ENCODE assay signal across 17 cellular contexts in the genomic region with DNA sequence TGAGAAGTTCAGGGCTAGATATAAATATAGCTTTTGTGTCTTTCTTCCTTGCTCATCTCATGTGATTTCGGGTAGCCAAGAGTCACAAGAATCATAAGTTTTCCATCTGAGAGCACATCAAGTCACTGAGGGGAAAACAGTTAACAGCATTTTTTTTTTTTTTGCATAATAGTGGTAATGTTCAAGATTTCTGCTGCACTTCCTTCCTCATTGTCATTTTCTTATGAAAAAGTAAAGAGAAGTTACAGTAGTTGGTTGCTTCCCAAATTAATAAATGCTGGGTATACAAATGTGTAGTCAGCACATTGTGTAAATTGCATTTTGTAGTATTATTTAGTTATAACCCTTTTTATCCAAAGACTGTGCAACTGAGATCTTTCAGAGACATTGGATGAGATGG.
DNase-seq lines count a peak whose midpoint lies in the region; ATAC-seq and TF ChIP-seq lines count a peak whose summit lies in the region.
"Had no signal": no experiment of that assay in that cellular context is flagged by ENCODE, and none has a peak within 500 bp of the region (broad histone marks: within the 10 kb centered on the region; RNA-seq: fewer than 3 reads in every experiment).

No MANE protein-coding gene starts in this region.

- no peak overlapping the region for H3K4me3 ChIP-seq in osteoblast (ENCODE audit: insufficient read depth, low read length)
- H3K4me3 ChIP-seq: GM12878 had no signal

- H3K27ac ChIP-seq in caudate nucleus (ENCODE audit: low read depth, low read length) (peak overlapping the region; percentile 88), osteoblast (ENCODE audit: low read depth, low read length) (peak overlapping the region; percentile 69)
- H3K27ac ChIP-seq: foreskin keratinocyte, RWPE1 had no signal

- H3K79me2 ChIP-seq in osteoblast (ENCODE audit: insufficient read depth, low read length): peaks cover 59% of the 10 kb centered on the region

- DNase-seq in natural killer cell treated with Interleukin-12 subunit alpha and Interleukin-12 subunit beta and Interleukin-15 and Interleukin-18, amount 100 ng/mL, for 72 hours (ENCODE audit: low spot score): no peak
- no peak for DNase-seq in natural killer cell
- DNase-seq in caudate nucleus (lab: John Stamatoyannopoulos, UW): no peak
- DNase-seq in osteoblast (ENCODE audit: insufficient read length, low spot score, missing footprints): no peak
- no peak for DNase-seq in GM19240 (ENCODE audit: insufficient read length, low spot score)
- DNase-seq in COLO668 (lab: John Stamatoyannopoulos, UW; ENCODE audit: unreplicated experiment): no peak
- no peak for DNase-seq in hippocampal formation (lab: John Stamatoyannopoulos, UW)
- DNase-seq: activated CD8-positive, alpha-beta T cell treated with anti-CD3 and anti-CD28 coated beads for 36 hours; activated effector memory CD4-positive, alpha-beta T cell treated with Interleukin-2 at 50 U/mL for 16 hours; DND-41; effector memory CD4-positive, alpha-beta T cell; foreskin keratinocyte; trophoblast cell had no signal

- H3K4me3 Mint-ChIP-seq in natural killer cell treated with Interleukin-12 subunit alpha and Interleukin-12 subunit beta and Interleukin-15 and Interleukin-18, amount 100 ng/mL, for 72 hours: peak overlapping the region; percentile 83
- H3K4me3 Mint-ChIP-seq in natural killer cell: no peak overlapping the region
- H3K4me3 Mint-ChIP-seq: activated CD8-positive, alpha-beta T cell treated with anti-CD3 and anti-CD28 coated beads for 36 hours had no signal

- no peaks in the 10 kb centered on the region for H3K27me3 Mint-ChIP-seq in natural killer cell treated with Interleukin-12 subunit alpha and Interleukin-12 subunit beta and Interleukin-15 and Interleukin-18, amount 100 ng/mL, for 72 hours
- H3K27me3 Mint-ChIP-seq in natural killer cell (ENCODE audit: low read depth in 2 of 2): no peaks in the 10 kb centered on the region
- H3K27me3 Mint-ChIP-seq: activated CD8-positive, alpha-beta T cell treated with anti-CD3 and anti-CD28 coated beads for 36 hours had no signal

- no peaks in the 10 kb centered on the region for H3K9me3 Mint-ChIP-seq in natural killer cell treated with Interleukin-12 subunit alpha and Interleukin-12 subunit beta and Interleukin-15 and Interleukin-18, amount 100 ng/mL, for 72 hours
- H3K9me3 Mint-ChIP-seq in natural killer cell: no peaks in the 10 kb centered on the region
- H3K9me3 Mint-ChIP-seq: activated CD8-positive, alpha-beta T cell treated with anti-CD3 and anti-CD28 coated beads for 36 hours; neural crest cell had no signal

- H3K4me1 Mint-ChIP-seq in natural killer cell treated with Interleukin-12 subunit alpha and Interleukin-12 subunit beta and Interleukin-15 and Interleukin-18, amount 100 ng/mL, for 72 hours (ENCODE audit: low read depth in 2 of 2): peaks cover 37 to 53% of the 10 kb centered on the region in 2 donors
- H3K4me1 Mint-ChIP-seq in natural killer cell: peaks cover 51 to 52% of the 10 kb centered on the region in 2 donors

- H4K20me1 ChIP-seq in osteoblast (ENCODE audit: insufficient read depth, low read length): peaks cover 5% of the 10 kb centered on the region

- no peak overlapping the region for H2AFZ ChIP-seq in osteoblast (ENCODE audit: low read length)

- ATAC-seq in natural killer cell treated with Interleukin-12 subunit alpha and Interleukin-12 subunit beta and Interleukin-15 and Interleukin-18, amount 100 ng/mL, for 72 hours: no peak
- ATAC-seq in natural killer cell (no peak), GM18870 (IDR thresholded peaks at IDR 0.05; ENCODE audit: unreplicated experiment) (no peak)
- ATAC-seq: activated CD8-positive, alpha-beta T cell treated with anti-CD3 and anti-CD28 coated beads for 36 hours; foreskin keratinocyte; GM12878 had no signal

- no peaks in the 10 kb centered on the region for H3K27me3 ChIP-seq in osteoblast (ENCODE audit: insufficient read depth, low read length)

- H3K27ac Mint-ChIP-seq in natural killer cell treated with Interleukin-12 subunit alpha and Interleukin-12 subunit beta and Interleukin-15 and Interleukin-18, amount 100 ng/mL, for 72 hours: no peak overlapping the region
- H3K27ac Mint-ChIP-seq in natural killer cell: peak overlapping the region in 1 of 2 donors; percentile 87
- H3K27ac Mint-ChIP-seq: activated CD8-positive, alpha-beta T cell treated with anti-CD3 and anti-CD28 coated beads for 36 hours had no signal

- TF ChIP-seq CTCF in natural killer cell (IDR thresholded peaks at IDR 0.05): no peak
- TF ChIP-seq CTCF in osteoblast (IDR thresholded peaks at IDR 0.05; ENCODE audit: extremely low read depth, low read depth, low read length): no peak

- H3K4me2 ChIP-seq in osteoblast (ENCODE audit: insufficient read depth, low read length): no peak overlapping the region

- peaks cover 29% of the 10 kb centered on the region for H3K36me3 ChIP-seq in osteoblast (ENCODE audit: insufficient read depth, low read length)

- intact Hi-C loops in natural killer cell (cut with micrococcal nuclease): no loop called here

- H3K9me3 ChIP-seq in osteoblast (ENCODE audit: low read depth, low read length): no peaks in the 10 kb centered on the region

- peaks cover 25% of the 10 kb centered on the region for H3K4me1 ChIP-seq in osteoblast (ENCODE audit: insufficient read depth, low read length)
- H3K4me1 ChIP-seq: foreskin keratinocyte had no signal

- H3K36me3 Mint-ChIP-seq in natural killer cell treated with Interleukin-12 subunit alpha and Interleukin-12 subunit beta and Interleukin-15 and Interleukin-18, amount 100 ng/mL, for 72 hours: peaks cover 39% of the 10 kb centered on the region
- peaks cover 17% of the 10 kb centered on the region for H3K36me3 Mint-ChIP-seq in natural killer cell
